ENCODE assay signal across 8 cellular contexts in genomic region chr1:77282866-77283539, GRCh38.
A peak's percentile ranks its signal among the peaks of the same experiment; 100 is the strongest.
DNase-seq lines count a peak whose midpoint lies in the region; ATAC-seq and TF ChIP-seq lines count a peak whose summit lies in the region.

No MANE protein-coding gene starts in this region.

- peak; percentile 47 for DNase-seq in NCI-H510A treated with DMSO at 0.1 percent for 48 hours (lab: John Stamatoyannopoulos, UW)
- no peak for DNase-seq in NCI-H510A (lab: John Stamatoyannopoulos, UW)
- DNase-seq in activated CD4-positive, alpha-beta T cell treated with anti-CD3 and anti-CD28 coated beads, Interleukin-2, amount 50 U/mL, for 4 hours, result peak; percentile 8 to 20
- no peak for DNase-seq in fibroblast of mammary gland (ENCODE audit: low read depth)
- DNase-seq in nucleus accumbens (lab: John Stamatoyannopoulos, UW), result peak in 45 of 56 donors; percentile 8 to 78 (median 43)
- DNase-seq in RWPE1 (ENCODE audit: low spot score), result no peak
- no peak for DNase-seq in T1000 (lab: John Stamatoyannopoulos, UW)

- POLR2A ChIA-PET in RWPE1 (lab: Yijun Ruan, JAX; ENCODE audit: low non-redundant PET), result no interaction called here

- no peak for TF ChIP-seq CTCF in fibroblast of mammary gland (conservative IDR thresholded peaks at IDR 0.05; ENCODE audit: control insufficient read depth, insufficient read depth, low read depth, low read length)
- TF ChIP-seq CTCF in RWPE1 (conservative IDR thresholded peaks at IDR 0.05; ENCODE audit: low read depth), result no peak

- CTCF ChIA-PET in RWPE1 (lab: Yijun Ruan, JAX), result no interaction called here

- ATAC-seq in GM18873 (IDR thresholded peaks at IDR 0.05; ENCODE audit: low FRiP score, unreplicated experiment), result no peak

- H3K27ac ChIP-seq in RWPE1, result no peak overlapping the region

- peak overlapping the region; percentile 80 for H3K4me3 ChIP-seq in fibroblast of mammary gland (ENCODE audit: control insufficient read depth, low read depth, low read length)

Comparison
In these comparisons a context has a peak if more than half of its experiments do, and no peak if none do; other contexts are left out.
1. DNase-seq: peak in NCI-H510A treated with DMSO at 0.1 percent for 48 hours (single experiment), activated CD4-positive, alpha-beta T cell treated with anti-CD3 and anti-CD28 coated beads, Interleukin-2, amount 50 U/mL, for 4 hours (2 of 2) and nucleus accumbens (45 of 56); none in NCI-H510A (single experiment), fibroblast of mammary gland (single experiment), RWPE1 (single experiment) and T1000 (single experiment).